Comparison of ENCODE assay signal across 8 cellular contexts in genomic region chr1:151371744-151372410, GRCh38. TPM values are rescaled to one million over a fixed set of nuclear protein-coding genes. Genes with fewer than 3 reads are reported as not detected.
A peak's percentile ranks its signal among the peaks of the same experiment; 100 is the strongest.
DNase-seq lines count a peak whose midpoint lies in the region; ATAC-seq and TF ChIP-seq lines count a peak whose summit lies in the region.

No MANE protein-coding gene starts in this region.

- no peak overlapping the region for H3K27ac Mint-ChIP-seq in activated naive CD4-positive, alpha-beta T cell treated with anti-CD3 and anti-CD28 coated beads, Interleukin-2, amount 50 U/mL, for 72 hours

- TF ChIP-seq CTCF in fibroblast of mammary gland (conservative IDR thresholded peaks at IDR 0.05; ENCODE audit: control insufficient read depth, insufficient read depth, low read depth, low read length): no peak

- ATAC-seq in activated naive CD4-positive, alpha-beta T cell treated with anti-CD3 and anti-CD28 coated beads, Interleukin-2, amount 50 U/mL, for 72 hours: no peak

- H3K36me3 Mint-ChIP-seq in activated naive CD4-positive, alpha-beta T cell treated with anti-CD3 and anti-CD28 coated beads, Interleukin-2, amount 50 U/mL, for 72 hours: no peaks in the 10 kb centered on the region

- H3K4me3 ChIP-seq in fibroblast of mammary gland (ENCODE audit: control insufficient read depth, low read depth, low read length): peak overlapping the region; percentile 43

- DNase-seq in GM03348 (ENCODE audit: low spot score): peak; percentile 49
- peak; percentile 49 for DNase-seq in NCI-H82 treated with DMSO at 0.1 percent for 48 hours (lab: John Stamatoyannopoulos, UW; ENCODE audit: unreplicated experiment)
- peak; percentile 44 for DNase-seq in fibroblast of mammary gland (ENCODE audit: low read depth)
- DNase-seq in nucleus accumbens (lab: John Stamatoyannopoulos, UW): peak in 44 of 56 donors; percentile 7 to 71 (median 36)
- no peak for DNase-seq in SIG-M5 treated with dmso at 0.1 percent for 504 hours (lab: John Stamatoyannopoulos, UW; ENCODE audit: unreplicated experiment)
- no peak for DNase-seq in NOMO-1 treated with DMSO at 0.1 percent for 48 hours (lab: John Stamatoyannopoulos, UW; ENCODE audit: unreplicated experiment)
- no peak for DNase-seq in stimulated activated CD4-positive, alpha-beta T cell treated with anti-CD3 and anti-CD28 coated beads, Interleukin-4, amount 100 ng/mL, for 1 hour
- DNase-seq in activated naive CD4-positive, alpha-beta T cell treated with anti-CD3 and anti-CD28 coated beads, Interleukin-2, amount 50 U/mL, for 72 hours (ENCODE audit: low spot score in 2 of 2): no peak

- no peaks in the 10 kb centered on the region for H3K9me3 Mint-ChIP-seq in activated naive CD4-positive, alpha-beta T cell treated with anti-CD3 and anti-CD28 coated beads, Interleukin-2, amount 50 U/mL, for 72 hours

RNA-seq across cellular contexts. Expression of gene SELENBP1, which starts 0.6 kb away (rescaled TPM):
- not detected for total RNA-seq in activated naive CD4-positive, alpha-beta T cell treated with anti-CD3 and anti-CD28 coated beads, Interleukin-2, amount 50 U/mL, for 72 hours

RNA-seq across cellular contexts. Expression of gene RFX5, which starts 24.8 kb away (rescaled TPM):
- total RNA-seq in activated naive CD4-positive, alpha-beta T cell treated with anti-CD3 and anti-CD28 coated beads, Interleukin-2, amount 50 U/mL, for 72 hours: 10 to 100 TPM; 56.9 to 61.3 TPM

RNA-seq across cellular contexts. Expression of gene PSMB4, which starts 27.5 kb away (rescaled TPM):
- total RNA-seq in activated naive CD4-positive, alpha-beta T cell treated with anti-CD3 and anti-CD28 coated beads, Interleukin-2, amount 50 U/mL, for 72 hours: 100 to 1,000 TPM; 318 to 462 TPM

RNA-seq across cellular contexts. Expression of gene PI4KB, which starts 44.7 kb away (rescaled TPM):
- total RNA-seq in activated naive CD4-positive, alpha-beta T cell treated with anti-CD3 and anti-CD28 coated beads, Interleukin-2, amount 50 U/mL, for 72 hours: 10 to 100 TPM; 55.0 to 75.3 TPM

Comparison
In these comparisons a context has a peak if more than half of its experiments do, and no peak if none do; other contexts are left out.
1. DNase-seq: peak in GM03348 (single experiment), NCI-H82 treated with DMSO at 0.1 percent for 48 hours (single experiment), fibroblast of mammary gland (single experiment) and nucleus accumbens (44 of 56); none in SIG-M5 treated with dmso at 0.1 percent for 504 hours (single experiment), NOMO-1 treated with DMSO at 0.1 percent for 48 hours (single experiment), stimulated activated CD4-positive, alpha-beta T cell treated with anti-CD3 and anti-CD28 coated beads, Interleukin-4, amount 100 ng/mL, for 1 hour (single experiment) and activated naive CD4-positive, alpha-beta T cell treated with anti-CD3 and anti-CD28 coated beads, Interleukin-2, amount 50 U/mL, for 72 hours (0 of 2).